ENCODE assay signal across 8 cellular contexts in the genomic region with DNA sequence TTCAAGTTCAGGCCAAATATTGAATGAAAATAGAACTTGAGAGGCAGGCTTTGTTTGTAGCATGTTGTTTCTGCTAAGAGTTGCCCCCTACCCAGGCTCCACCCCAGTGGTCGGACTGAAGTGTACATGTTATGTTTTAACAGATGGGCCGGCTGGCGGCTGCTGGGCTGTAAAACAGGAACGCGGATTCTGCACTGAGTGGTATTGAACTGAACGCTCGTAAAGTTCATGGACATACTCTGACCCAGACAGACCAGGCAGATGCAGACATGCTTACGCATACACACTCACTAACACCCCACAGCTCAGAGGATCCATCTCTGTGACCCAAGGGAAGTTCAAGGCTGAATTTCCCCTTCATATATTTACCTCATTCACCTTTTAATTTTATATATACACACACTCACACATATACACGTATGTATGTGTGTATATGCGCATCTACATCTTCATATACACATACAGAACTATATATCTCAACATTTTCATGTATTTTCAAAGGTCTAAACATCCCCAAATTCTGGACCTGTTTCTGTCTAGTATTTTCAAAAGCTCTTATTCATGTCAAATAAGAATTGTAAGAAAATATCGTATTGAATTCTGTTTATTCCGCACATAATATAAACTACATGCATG. TPM values are rescaled to one million over a fixed set of nuclear protein-coding genes. Genes with fewer than 3 reads are reported as not detected.
DNase-seq lines count a peak whose midpoint lies in the region; ATAC-seq, FAIRE-seq and TF ChIP-seq lines count a peak whose summit lies in the region.

No MANE protein-coding gene starts in this region.

- BruUV-seq in HepG2 (replicated peaks; lab: Mats Ljungman, UMichigan) = no TSS peak

- ATAC-seq in HepG2 (peak; percentile 42), GM21526 (IDR thresholded peaks at IDR 0.05; ENCODE audit: low FRiP score, unreplicated experiment) (no peak), HG02840 (IDR thresholded peaks at IDR 0.05; ENCODE audit: low FRiP score, unreplicated experiment) (no peak), HG02938 (IDR thresholded peaks at IDR 0.05; ENCODE audit: unreplicated experiment) (no peak)

- H3K9ac ChIP-seq in Loucy (ENCODE audit: low read depth, low read length, poor library complexity, severe bottlenecking) (peak overlapping the region; percentile 79), HepG2 (ENCODE audit: insufficient read depth, low read depth, low read length) (no peak overlapping the region)

- peaks cover 27% of the 10 kb centered on the region for H3K4me1 Mint-ChIP-seq in activated naive CD8-positive, alpha-beta T cell (ENCODE audit: low read depth)
- peaks cover 14% of the 10 kb centered on the region for H3K4me1 Mint-ChIP-seq in type B pancreatic cell (ENCODE audit: unreplicated experiment)

- H3K4me1 ChIP-seq in Loucy (ENCODE audit: insufficient read depth, low read length, poor library complexity, severe bottlenecking) (peaks cover 33% of the 10 kb centered on the region), HepG2 (ENCODE audit: insufficient read depth, low read length) (peaks cover 54% of the 10 kb centered on the region)

- H4K20me1 ChIP-seq in Loucy (ENCODE audit: insufficient read depth, low read length, poor library complexity, severe bottlenecking) = peaks cover 3% of the 10 kb centered on the region
- H4K20me1 ChIP-seq in HepG2 (ENCODE audit: insufficient read depth, low read length) = no peaks in the 10 kb centered on the region

- H3K4me3 ChIP-seq in Loucy (ENCODE audit: low read length, poor library complexity, severe bottlenecking) = peak overlapping the region; percentile 78
- peak overlapping the region; percentile 60 to 90 (median 88) for H3K4me3 ChIP-seq in HepG2 (replicated peaks in 1 of 3; ENCODE audit: insufficient read depth in 1 of 3, low read depth in 2 of 3, low read length in 3 of 3)

- TF ChIP-seq CTCF in Loucy (conservative IDR thresholded peaks at IDR 0.05; ENCODE audit: low read length) (no peak), HepG2 (CRISPR knock-in tag; IDR thresholded peaks at IDR 0.05) (no peak), type B pancreatic cell (conservative IDR thresholded peaks at IDR 0.05) (no peak)

- H3K9me3 ChIP-seq in Loucy (ENCODE audit: insufficient read depth, low read depth, low read length) (no peaks in the 10 kb centered on the region), HepG2 (ENCODE audit: low read length) (no peaks in the 10 kb centered on the region)

- POLR2A ChIA-PET in HepG2 (lab: Yijun Ruan, JAX) = interaction anchor here (1.0 to 3.5 kb wide), 4 partner anchors 8 to 251 kb away, joined by 3 to 23 read pairs (median 4); a partner anchor contains a TSS

- no peak for FAIRE-seq in HepG2 (lab: Jason Lieb, UNC)

- peak overlapping the region; percentile 89 for H3K4me3 Mint-ChIP-seq in activated naive CD8-positive, alpha-beta T cell
- H3K4me3 Mint-ChIP-seq in type B pancreatic cell = peak overlapping the region; percentile 90

- intact Hi-C loops in HepG2 (cut with micrococcal nuclease; ENCODE audit: unreplicated experiment) = loop anchor here (1.0 to 10.0 kb wide), 4 partner anchors 44 to 664 kb away; a partner anchor contains a TSS

- H3K27me3 ChIP-seq in Loucy (ENCODE audit: insufficient read depth, low read length, poor library complexity, severe bottlenecking) = no peaks in the 10 kb centered on the region
- no peaks in the 10 kb centered on the region for H3K27me3 ChIP-seq in HepG2 (ENCODE audit: control insufficient read depth in 1 of 2, insufficient read depth in 2 of 2, low read length in 2 of 2)

- no peak for TF ChIP-seq POLR2A in HepG2 (IDR thresholded peaks at IDR 0.05; ENCODE audit: insufficient read depth in 1 of 2, low read depth in 2 of 2, low read length in 2 of 2)

- H3K9me3 Mint-ChIP-seq in activated naive CD8-positive, alpha-beta T cell (ENCODE audit: low read depth) = no peaks in the 10 kb centered on the region
- no peaks in the 10 kb centered on the region for H3K9me3 Mint-ChIP-seq in type B pancreatic cell

- in situ Hi-C loops in HepG2 (cut with HindIII; ENCODE audit: extremely low pct_ligation_motif_present, low pct_unique_long_range_greater_than_20kb) = loop anchor here (25.0 kb wide), 1 partner anchor 367 kb away; no protein-coding TSS in a partner anchor

- H3K79me2 ChIP-seq in Loucy (ENCODE audit: insufficient read depth, low read length) (peaks cover 38% of the 10 kb centered on the region), HepG2 (ENCODE audit: insufficient read depth, low read length) (no peaks in the 10 kb centered on the region)

- CTCF ChIA-PET in HepG2 (lab: Yijun Ruan, JAX; ENCODE audit: low intra/inter-chr PET ratio, low total read pairs) = no interaction called here

- no peak overlapping the region for H3K27ac Mint-ChIP-seq in activated naive CD8-positive, alpha-beta T cell
- H3K27ac Mint-ChIP-seq in type B pancreatic cell = peak overlapping the region; percentile 62

- TF ChIP-seq RAD21 in HepG2 (CRISPR knock-in tag; IDR thresholded peaks at IDR 0.05) = no peak

- H3K9me2 ChIP-seq in Loucy (replicated peaks; ENCODE audit: low read depth, low read length) = no peaks in the 10 kb centered on the region

- no peak overlapping the region for H3K27ac ChIP-seq in HepG2 (ENCODE audit: extremely low read length, insufficient read depth, low read length)

- H3K36me3 Mint-ChIP-seq in activated naive CD8-positive, alpha-beta T cell = no peaks in the 10 kb centered on the region
- no peaks in the 10 kb centered on the region for H3K36me3 Mint-ChIP-seq in type B pancreatic cell

- WGBS in HepG2 (ENCODE audit: low lambda C conversion rate) = 11% methylated on average over 12 of the region's 12 CpGs

- DNase-seq in EH (ENCODE audit: low read depth) (peak; percentile 79), HepG2 (ENCODE audit: low spot score) (peak; percentile 68), type B pancreatic cell (ENCODE audit: extremely low spot score, unreplicated experiment) (no peak)

- TF ChIP-seq EP300 in HepG2 (IDR thresholded peaks at IDR 0.05; ENCODE audit: low read depth in 2 of 2, low read length in 2 of 2) = no peak
- TF ChIP-seq EP300 in HepG2 (CRISPR knock-in tag; IDR thresholded peaks at IDR 0.05; ENCODE audit: borderline replicate concordance) = no peak

- H2AFZ ChIP-seq in Loucy (ENCODE audit: low read length) (no peak overlapping the region), HepG2 (ENCODE audit: low read length) (no peak overlapping the region)

- no peaks in the 10 kb centered on the region for H3F3A ChIP-seq in Loucy (ENCODE audit: low read depth)

- no peaks in the 10 kb centered on the region for H3K36me3 ChIP-seq in Loucy (ENCODE audit: insufficient read depth, low read length)
- H3K36me3 ChIP-seq in HepG2 (replicated peaks in 1 of 2; ENCODE audit: control insufficient read depth in 1 of 2, insufficient read depth in 2 of 2, low read length in 2 of 2) = no peaks in the 10 kb centered on the region

- H3K4me2 ChIP-seq in Loucy (ENCODE audit: low read depth, low read length, poor library complexity, severe bottlenecking) (peak overlapping the region; percentile 98), HepG2 (ENCODE audit: low read depth, low read length) (peak overlapping the region; percentile 81)

- peaks cover 4% of the 10 kb centered on the region for H3K27me3 Mint-ChIP-seq in activated naive CD8-positive, alpha-beta T cell
- peaks cover 51% of the 10 kb centered on the region for H3K27me3 Mint-ChIP-seq in type B pancreatic cell

RNA-seq across cellular contexts. Expression of a gene that starts 1.4 kb away (rescaled TPM):
- total RNA-seq in HepG2 (2016; rRNA removed; fragmentation: Illumina TruSeq; extraction: Trizol) (9.0 and 11.9 TPM in 2 replicates), type B pancreatic cell (ENCODE audit: low replicate concordance) (4.9 and 5.9 TPM in 2 replicates)
- total RNA-seq in HepG2 (2016; cell fraction: cytosol; rRNA removed; fragmentation: Illumina TruSeq; extraction: Trizol; ENCODE audit: low read depth) = 16.8 and 18.3 TPM in 2 replicates
- 10.2 and 12.7 TPM in 2 replicates for total RNA-seq in HepG2 (2016; cell fraction: insoluble cytoplasmic fraction; rRNA removed; fragmentation: Illumina TruSeq; extraction: Trizol)
- total RNA-seq in HepG2 (2016; cell fraction: membrane; rRNA removed; fragmentation: Illumina TruSeq; extraction: Trizol) = 20.1 and 23.6 TPM in 2 replicates
- 8.5 and 10.1 TPM in 2 replicates for total RNA-seq in HepG2 (2016; cell fraction: nucleus; rRNA removed; fragmentation: Illumina TruSeq; extraction: Trizol)
- polyA plus RNA-seq in HepG2 (2011; rRNA removed) = 4.3 and 4.8 TPM in 2 replicates
- polyA plus RNA-seq in HepG2 (2011; cell fraction: cytosol; rRNA removed) = 3.3 and 4.3 TPM in 2 replicates
- polyA plus RNA-seq in HepG2 (2011; cell fraction: nucleus; rRNA removed) = 2.8 and 3.5 TPM in 2 replicates
- polyA plus RNA-seq in HepG2 (2012) = 1.4 and 3.0 TPM in 2 replicates
- polyA plus RNA-seq in HepG2 (2016; cell fraction: cytosol; fragmentation: Illumina TruSeq; extraction: Trizol; ENCODE audit: low read depth) = 10.2 and 16.4 TPM in 2 replicates
- polyA plus RNA-seq in HepG2 (2016; cell fraction: insoluble cytoplasmic fraction; fragmentation: Illumina TruSeq; extraction: Trizol; ENCODE audit: low read depth) = 8.3 and 11.1 TPM in 2 replicates
- 17.2 and 19.6 TPM in 2 replicates for polyA plus RNA-seq in HepG2 (2016; cell fraction: membrane; fragmentation: Illumina TruSeq; extraction: Trizol; ENCODE audit: low read depth)
- polyA plus RNA-seq in HepG2 (2016; cell fraction: nucleus; fragmentation: Illumina TruSeq; extraction: Trizol; ENCODE audit: insufficient read depth, low read depth) = 6.8 and 8.9 TPM in 2 replicates
- polyA minus RNA-seq in HepG2 (2011; rRNA and poly(A)+ RNA removed; ENCODE audit: low replicate concordance) = 1.9 and 10.3 TPM in 2 replicates
- polyA minus RNA-seq in HepG2 (2011; cell fraction: cytosol; rRNA and poly(A)+ RNA removed) = 1.4 and 3.9 TPM in 2 replicates
- polyA minus RNA-seq in HepG2 (2011; cell fraction: nucleus; rRNA and poly(A)+ RNA removed) = 4.5 and 7.2 TPM in 2 replicates

RNA-seq across cellular contexts. Expression of a gene that starts 44.4 kb away (rescaled TPM):
- total RNA-seq in HepG2 (2016; rRNA removed; fragmentation: Illumina TruSeq; extraction: Trizol) = 8.8 and 9.1 TPM in 2 replicates
- 1.5 and 2.9 TPM in 2 replicates for total RNA-seq in HepG2 (2016; cell fraction: cytosol; rRNA removed; fragmentation: Illumina TruSeq; extraction: Trizol; ENCODE audit: low read depth)
- total RNA-seq in HepG2 (2016; cell fraction: insoluble cytoplasmic fraction; rRNA removed; fragmentation: Illumina TruSeq; extraction: Trizol) = 10.5 and 11.2 TPM in 2 replicates
- total RNA-seq in HepG2 (2016; cell fraction: membrane; rRNA removed; fragmentation: Illumina TruSeq; extraction: Trizol) = 3.2 and 3.3 TPM in 2 replicates
- 13.7 and 20.9 TPM in 2 replicates for total RNA-seq in HepG2 (2016; cell fraction: nucleus; rRNA removed; fragmentation: Illumina TruSeq; extraction: Trizol)
- 7.5 and 7.9 TPM in 2 replicates for polyA plus RNA-seq in HepG2 (2011; rRNA removed)
- polyA plus RNA-seq in HepG2 (2011; cell fraction: cytosol; rRNA removed) = 2.6 and 4.3 TPM in 2 replicates
- 11.9 and 18.3 TPM in 2 replicates for polyA plus RNA-seq in HepG2 (2011; cell fraction: nucleus; rRNA removed)
- 7.6 and 7.9 TPM in 2 replicates for polyA plus RNA-seq in HepG2 (2012)
- polyA plus RNA-seq in HepG2 (2016; cell fraction: cytosol; fragmentation: Illumina TruSeq; extraction: Trizol; ENCODE audit: low read depth) = 3.0 and 3.2 TPM in 2 replicates
- polyA plus RNA-seq in HepG2 (2016; cell fraction: insoluble cytoplasmic fraction; fragmentation: Illumina TruSeq; extraction: Trizol; ENCODE audit: low read depth) = 7.0 and 12.1 TPM in 2 replicates
- polyA plus RNA-seq in HepG2 (2016; cell fraction: membrane; fragmentation: Illumina TruSeq; extraction: Trizol; ENCODE audit: low read depth) = 2.3 and 2.4 TPM in 2 replicates
- 14.0 TPM in 2 replicates for polyA plus RNA-seq in HepG2 (2016; cell fraction: nucleus; fragmentation: Illumina TruSeq; extraction: Trizol; ENCODE audit: insufficient read depth, low read depth)
- 8.7 TPM in 1 of 2 replicates, not detected in the other for polyA minus RNA-seq in HepG2 (2011; rRNA and poly(A)+ RNA removed; ENCODE audit: low replicate concordance)
- polyA minus RNA-seq in HepG2 (2011; cell fraction: cytosol; rRNA and poly(A)+ RNA removed) = 1.4 and 2.1 TPM in 2 replicates
- 25.5 and 36.3 TPM in 2 replicates for polyA minus RNA-seq in HepG2 (2011; cell fraction: nucleus; rRNA and poly(A)+ RNA removed)
- 5.1 and 8.9 TPM in 2 replicates for total RNA-seq in type B pancreatic cell (ENCODE audit: low replicate concordance)
